ENCODE assay signal across 9 cellular contexts in the genomic region with DNA sequence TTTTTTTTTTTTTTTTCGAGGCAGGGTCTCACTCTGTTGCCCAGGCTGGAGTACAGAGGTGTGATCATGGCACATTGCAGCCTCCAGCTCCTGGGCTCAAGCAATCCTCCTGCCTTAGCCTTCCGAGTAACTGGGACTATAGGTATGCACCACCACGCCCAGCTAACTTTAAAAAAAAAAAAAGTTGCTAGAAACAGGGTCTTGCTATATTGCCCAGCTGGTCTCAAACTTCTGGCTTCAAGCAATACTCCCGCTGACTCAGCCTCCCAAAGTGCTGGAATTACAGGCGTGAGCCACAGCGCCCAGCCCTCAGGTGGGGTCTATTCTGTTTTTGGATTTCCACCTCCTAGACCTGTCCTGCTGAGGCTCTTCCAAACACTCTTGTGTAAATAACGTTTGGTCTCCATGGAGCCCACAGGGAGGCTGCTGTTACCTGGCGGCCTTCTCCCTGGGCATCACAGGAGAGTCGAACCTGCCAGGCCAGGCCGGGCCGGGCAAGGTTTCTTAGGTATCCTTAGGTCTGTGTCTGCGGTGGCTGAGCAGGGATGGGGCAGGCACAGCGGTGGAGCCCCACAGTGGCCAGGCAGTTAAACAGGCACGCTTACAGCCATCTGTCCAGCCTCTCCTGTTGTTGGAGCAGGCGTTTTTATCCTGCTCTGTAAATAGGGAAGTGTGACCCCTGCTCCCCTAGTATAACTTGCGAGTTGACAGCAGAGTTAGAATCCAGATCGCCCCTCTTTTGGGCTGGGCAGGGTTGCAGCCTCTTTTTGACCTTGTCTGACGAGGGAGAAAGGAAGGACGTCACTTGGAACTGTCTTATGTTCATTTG. TPM values are rescaled to one million over a fixed set of nuclear protein-coding genes. Genes with fewer than 3 reads are reported as not detected.
A peak's percentile ranks its signal among the peaks of the same experiment; 100 is the strongest.
DNase-seq lines count a peak whose midpoint lies in the region; ATAC-seq, FAIRE-seq and TF ChIP-seq lines count a peak whose summit lies in the region.
"Had no signal": no experiment of that assay in that cellular context is flagged by ENCODE, and none has a peak within 500 bp of the region (broad histone marks: within the 10 kb centered on the region; RNA-seq: fewer than 3 reads in every experiment).

No MANE protein-coding gene starts in this region.

- no peak for TF ChIP-seq POLR2A in HepG2 (IDR thresholded peaks at IDR 0.05; ENCODE audit: insufficient read depth in 1 of 2, low read depth in 2 of 2, low read length in 2 of 2)

- no peak overlapping the region for H3K4me2 ChIP-seq in Loucy (ENCODE audit: low read depth, low read length, poor library complexity, severe bottlenecking)
- H3K4me2 ChIP-seq in HepG2 (ENCODE audit: low read depth, low read length), result no peak overlapping the region
- H3K4me2 ChIP-seq: KMS-11 had no signal

- TF ChIP-seq EP300 in HepG2 (IDR thresholded peaks at IDR 0.05; ENCODE audit: low read depth in 2 of 2, low read length in 2 of 2) (no peak), HepG2 (CRISPR knock-in tag; IDR thresholded peaks at IDR 0.05; ENCODE audit: borderline replicate concordance) (no peak)

- H3K27me3 Mint-ChIP-seq in activated CD4-positive, alpha-beta memory T cell treated with anti-CD3 and anti-CD28 coated beads for 36 hours, result no peaks in the 10 kb centered on the region

- H3K36me3 ChIP-seq in Loucy (ENCODE audit: insufficient read depth, low read length) (peaks cover 7% of the 10 kb centered on the region; the same call in 1 of the 2 replicates), HepG2 (replicated peaks in 1 of 2; ENCODE audit: control insufficient read depth in 1 of 2, insufficient read depth in 2 of 2, low read length in 2 of 2) (peaks cover 4 to 15% of the 10 kb centered on the region in 2 experiments; a peak in 3 of 5 replicates), thymus (ENCODE audit: control insufficient read depth, insufficient read depth) (no peaks in the 10 kb centered on the region)

- H3K4me3 Mint-ChIP-seq in activated CD4-positive, alpha-beta memory T cell treated with anti-CD3 and anti-CD28 coated beads for 36 hours, result no peak overlapping the region

- CTCF ChIA-PET in HepG2 (lab: Yijun Ruan, JAX; ENCODE audit: low intra/inter-chr PET ratio, low total read pairs), result no interaction called here
- CTCF ChIA-PET in activated CD4-positive, alpha-beta memory T cell treated with anti-CD3 and anti-CD28 coated beads for 36 hours (lab: Charles Lee), result no interaction called here

- TF ChIP-seq RAD21 in HepG2 (CRISPR knock-in tag; IDR thresholded peaks at IDR 0.05), result no peak

- peaks cover 16% of the 10 kb centered on the region for H3K4me1 Mint-ChIP-seq in activated CD4-positive, alpha-beta memory T cell treated with anti-CD3 and anti-CD28 coated beads for 36 hours (ENCODE audit: low read depth)

- peak; percentile 18; the same call in 1 of the 2 replicates for TF ChIP-seq CTCF in Loucy (conservative IDR thresholded peaks at IDR 0.05; ENCODE audit: low read length)
- TF ChIP-seq CTCF in choroid plexus epithelial cell (conservative IDR thresholded peaks at IDR 0.05; ENCODE audit: low read depth, low read length), result peak; percentile 45
- TF ChIP-seq CTCF in HepG2 (CRISPR knock-in tag; IDR thresholded peaks at IDR 0.05), result peak; percentile 46

- H3K27ac Mint-ChIP-seq in activated CD4-positive, alpha-beta memory T cell treated with anti-CD3 and anti-CD28 coated beads for 36 hours, result no peak overlapping the region

- H3K9me3 Mint-ChIP-seq in activated CD4-positive, alpha-beta memory T cell treated with anti-CD3 and anti-CD28 coated beads for 36 hours, result no peaks in the 10 kb centered on the region

- H2AFZ ChIP-seq in Loucy (ENCODE audit: low read length) (no peak overlapping the region), HepG2 (ENCODE audit: low read length) (no peak overlapping the region)

- H3K4me1 ChIP-seq in Loucy (ENCODE audit: insufficient read depth, low read length, poor library complexity, severe bottlenecking) (no peaks in the 10 kb centered on the region), HepG2 (ENCODE audit: insufficient read depth, low read length) (no peaks in the 10 kb centered on the region), thymus (ENCODE audit: control insufficient read depth, insufficient read depth, low read length) (no peaks in the 10 kb centered on the region)

- peaks cover 42% of the 10 kb centered on the region; the same call in 1 of the 2 replicates for H3K79me2 ChIP-seq in Loucy (ENCODE audit: insufficient read depth, low read length)
- peaks cover 3% of the 10 kb centered on the region for H3K79me2 ChIP-seq in HepG2 (ENCODE audit: insufficient read depth, low read length)

- H4K20me1 ChIP-seq in Loucy (ENCODE audit: insufficient read depth, low read length, poor library complexity, severe bottlenecking) (no peaks in the 10 kb centered on the region), HepG2 (ENCODE audit: insufficient read depth, low read length) (no peaks in the 10 kb centered on the region)

- in situ Hi-C loops in HepG2 (cut with HindIII; ENCODE audit: extremely low pct_ligation_motif_present, low pct_unique_long_range_greater_than_20kb), result no loop called here

- peaks cover 7% of the 10 kb centered on the region for H3K36me3 Mint-ChIP-seq in activated CD4-positive, alpha-beta memory T cell treated with anti-CD3 and anti-CD28 coated beads for 36 hours

- POLR2A ChIA-PET in HepG2 (lab: Yijun Ruan, JAX), result no interaction called here
- POLR2A ChIA-PET in activated CD4-positive, alpha-beta memory T cell treated with anti-CD3 and anti-CD28 coated beads for 36 hours (lab: Charles Lee), result no interaction called here

- no peak overlapping the region for H3K9ac ChIP-seq in Loucy (ENCODE audit: low read depth, low read length, poor library complexity, severe bottlenecking)
- H3K9ac ChIP-seq in HepG2 (ENCODE audit: insufficient read depth, low read depth, low read length), result no peak overlapping the region
- H3K9ac ChIP-seq: KMS-11 had no signal

- WGBS in HepG2 (ENCODE audit: low lambda C conversion rate), result 87% methylated on average over 18 of the region's 19 CpGs
- WGBS in thymus, result 96% methylated on average over 19 of the region's 19 CpGs

- H3K4me3 ChIP-seq in Loucy (ENCODE audit: low read length, poor library complexity, severe bottlenecking) (no peak overlapping the region), choroid plexus epithelial cell (ENCODE audit: low read depth, low read length) (no peak overlapping the region), HepG2 (replicated peaks in 1 of 3; ENCODE audit: insufficient read depth in 1 of 3, low read depth in 2 of 3, low read length in 3 of 3) (no peak overlapping the region), thymus (ENCODE audit: low read length) (no peak overlapping the region)

- H3K27ac ChIP-seq in HepG2 (ENCODE audit: extremely low read length, insufficient read depth, low read length) (no peak overlapping the region), thymus (ENCODE audit: low read depth) (peak overlapping the region; percentile 26)
- H3K27ac ChIP-seq: KMS-11 had no signal

- H3K27me3 ChIP-seq in Loucy (ENCODE audit: insufficient read depth, low read length, poor library complexity, severe bottlenecking), result no peaks in the 10 kb centered on the region
- H3K27me3 ChIP-seq in HepG2 (ENCODE audit: control insufficient read depth in 1 of 2, insufficient read depth in 2 of 2, low read length in 2 of 2), result no peaks in the 10 kb centered on the region
- H3K27me3 ChIP-seq in thymus (ENCODE audit: control insufficient read depth, insufficient read depth), result no peaks in the 10 kb centered on the region

- FAIRE-seq in HepG2 (lab: Jason Lieb, UNC), result no peak

- H3K9me2 ChIP-seq in Loucy (replicated peaks; ENCODE audit: low read depth, low read length), result no peaks in the 10 kb centered on the region

- no peaks in the 10 kb centered on the region for H3F3A ChIP-seq in Loucy (ENCODE audit: low read depth)

- H3K9me3 ChIP-seq in Loucy (ENCODE audit: insufficient read depth, low read depth, low read length) (no peaks in the 10 kb centered on the region), HepG2 (ENCODE audit: low read length) (no peaks in the 10 kb centered on the region), thymus (ENCODE audit: control insufficient read depth) (no peaks in the 10 kb centered on the region)

- intact Hi-C loops in HepG2 (cut with micrococcal nuclease; ENCODE audit: unreplicated experiment), result no loop called here
- intact Hi-C loops in activated CD4-positive, alpha-beta memory T cell treated with anti-CD3 and anti-CD28 coated beads for 36 hours (cut with micrococcal nuclease), result no loop called here

- no TSS peak for BruUV-seq in HepG2 (replicated peaks; lab: Mats Ljungman, UMichigan)

- peak; percentile 84 for ATAC-seq in HepG2
- ATAC-seq in HG03378 (IDR thresholded peaks at IDR 0.05; ENCODE audit: unreplicated experiment), result no peak

- DNase-seq in choroid plexus epithelial cell (ENCODE audit: low read depth) (no peak), HepG2 (ENCODE audit: low spot score) (no peak), foreskin melanocyte (no peak), NCI-H1694 treated with DMSO at 0.1 percent for 48 hours (lab: John Stamatoyannopoulos, UW) (no peak)
- DNase-seq in activated CD4-positive, alpha-beta memory T cell treated with anti-CD3 and anti-CD28 coated beads for 36 hours, result no peak

RNA-seq across cellular contexts. Expression of a gene that starts 18.8 kb away (rescaled TPM):
- total RNA-seq in HepG2 (2016; rRNA removed; fragmentation: Illumina TruSeq; extraction: Trizol), result 16.0 and 16.5 TPM in 2 replicates
- 8.1 TPM in 2 replicates for total RNA-seq in HepG2 (2016; cell fraction: cytosol; rRNA removed; fragmentation: Illumina TruSeq; extraction: Trizol; ENCODE audit: low read depth)
- total RNA-seq in HepG2 (2016; cell fraction: insoluble cytoplasmic fraction; rRNA removed; fragmentation: Illumina TruSeq; extraction: Trizol), result 13.6 and 18.8 TPM in 2 replicates
- 24.3 and 24.5 TPM in 2 replicates for total RNA-seq in HepG2 (2016; cell fraction: membrane; rRNA removed; fragmentation: Illumina TruSeq; extraction: Trizol)
- total RNA-seq in HepG2 (2016; cell fraction: nucleus; rRNA removed; fragmentation: Illumina TruSeq; extraction: Trizol), result 11.3 and 15.4 TPM in 2 replicates
- polyA plus RNA-seq in HepG2 (2011; rRNA removed) (27.3 and 34.0 TPM in 2 replicates), thymus (32.5 TPM)
- 18.9 and 29.3 TPM in 2 replicates for polyA plus RNA-seq in HepG2 (2011; cell fraction: cytosol; rRNA removed)
- 58.0 and 66.7 TPM in 2 replicates for polyA plus RNA-seq in HepG2 (2011; cell fraction: nucleus; rRNA removed)
- 15.7 and 19.3 TPM in 2 replicates for polyA plus RNA-seq in HepG2 (2012)
- 8.8 and 9.4 TPM in 2 replicates for polyA plus RNA-seq in HepG2 (2016; cell fraction: cytosol; fragmentation: Illumina TruSeq; extraction: Trizol; ENCODE audit: low read depth)
- polyA plus RNA-seq in HepG2 (2016; cell fraction: insoluble cytoplasmic fraction; fragmentation: Illumina TruSeq; extraction: Trizol; ENCODE audit: low read depth), result 16.1 and 23.7 TPM in 2 replicates
- polyA plus RNA-seq in HepG2 (2016; cell fraction: membrane; fragmentation: Illumina TruSeq; extraction: Trizol; ENCODE audit: low read depth), result 20.7 and 24.2 TPM in 2 replicates
- polyA plus RNA-seq in HepG2 (2016; cell fraction: nucleus; fragmentation: Illumina TruSeq; extraction: Trizol; ENCODE audit: insufficient read depth, low read depth), result 32.6 and 36.7 TPM in 2 replicates
- 51.5 and 64.7 TPM in 2 replicates for polyA minus RNA-seq in HepG2 (2011; rRNA and poly(A)+ RNA removed; ENCODE audit: low replicate concordance)
- polyA minus RNA-seq in HepG2 (2011; cell fraction: cytosol; rRNA and poly(A)+ RNA removed), result 18.3 and 18.9 TPM in 2 replicates
- polyA minus RNA-seq in HepG2 (2011; cell fraction: nucleus; rRNA and poly(A)+ RNA removed), result 8.8 and 9.9 TPM in 2 replicates
- total RNA-seq in activated CD4-positive, alpha-beta memory T cell treated with anti-CD3 and anti-CD28 coated beads for 36 hours, result 10 to 100 TPM; 46.5 to 48.1 TPM

RNA-seq across cellular contexts. Expression of a gene that starts 33.1 kb away (rescaled TPM):
- 0.13 TPM in 1 of 2 replicates, not detected in the other for total RNA-seq in HepG2 (2016; rRNA removed; fragmentation: Illumina TruSeq; extraction: Trizol)
- not detected in 2 replicates for total RNA-seq in HepG2 (2016; cell fraction: cytosol; rRNA removed; fragmentation: Illumina TruSeq; extraction: Trizol; ENCODE audit: low read depth)
- 0.13 and 0.15 TPM in 2 replicates for total RNA-seq in HepG2 (2016; cell fraction: insoluble cytoplasmic fraction; rRNA removed; fragmentation: Illumina TruSeq; extraction: Trizol)
- total RNA-seq in HepG2 (2016; cell fraction: membrane; rRNA removed; fragmentation: Illumina TruSeq; extraction: Trizol), result 0.09 TPM in 1 of 2 replicates, not detected in the other
- total RNA-seq in HepG2 (2016; cell fraction: nucleus; rRNA removed; fragmentation: Illumina TruSeq; extraction: Trizol), result 0.41 TPM in 1 of 2 replicates, not detected in the other
- polyA plus RNA-seq in HepG2 (2011; rRNA removed) (0.18 TPM in 2 replicates), thymus (2.4 TPM)
- polyA plus RNA-seq in HepG2 (2011; cell fraction: cytosol; rRNA removed), result 0.12 and 0.16 TPM in 2 replicates
- polyA plus RNA-seq in HepG2 (2011; cell fraction: nucleus; rRNA removed), result 0.33 and 0.35 TPM in 2 replicates
- polyA plus RNA-seq in HepG2 (2012), result 0.07 TPM in 1 of 2 replicates, not detected in the other
- not detected in 2 replicates for polyA plus RNA-seq in HepG2 (2016; cell fraction: cytosol; fragmentation: Illumina TruSeq; extraction: Trizol; ENCODE audit: low read depth)
- polyA plus RNA-seq in HepG2 (2016; cell fraction: insoluble cytoplasmic fraction; fragmentation: Illumina TruSeq; extraction: Trizol; ENCODE audit: low read depth), result 0.10 TPM in 1 of 2 replicates, not detected in the other
- polyA plus RNA-seq in HepG2 (2016; cell fraction: membrane; fragmentation: Illumina TruSeq; extraction: Trizol; ENCODE audit: low read depth), result 0.08 TPM in 1 of 2 replicates, not detected in the other
- polyA plus RNA-seq in HepG2 (2016; cell fraction: nucleus; fragmentation: Illumina TruSeq; extraction: Trizol; ENCODE audit: insufficient read depth, low read depth), result 0.15 and 0.21 TPM in 2 replicates
- polyA minus RNA-seq in HepG2 (2011; rRNA and poly(A)+ RNA removed; ENCODE audit: low replicate concordance), result 0.04 and 0.42 TPM in 2 replicates
- polyA minus RNA-seq in HepG2 (2011; cell fraction: cytosol; rRNA and poly(A)+ RNA removed), result not detected in 2 replicates
- 0.12 TPM in 1 of 2 replicates, not detected in the other for polyA minus RNA-seq in HepG2 (2011; cell fraction: nucleus; rRNA and poly(A)+ RNA removed)
- total RNA-seq in activated CD4-positive, alpha-beta memory T cell treated with anti-CD3 and anti-CD28 coated beads for 36 hours, result 1 to 10 TPM in 1 of 2 experiments, under 1 TPM in 1; 0.92 to 1.5 TPM

RNA-seq across cellular contexts. Expression of a gene that starts 39.4 kb away (rescaled TPM):
- total RNA-seq in HepG2 (2016; rRNA removed; fragmentation: Illumina TruSeq; extraction: Trizol), result 0.29 and 0.97 TPM in 2 replicates
- 0.71 and 0.79 TPM in 2 replicates for total RNA-seq in HepG2 (2016; cell fraction: cytosol; rRNA removed; fragmentation: Illumina TruSeq; extraction: Trizol; ENCODE audit: low read depth)
- 0.43 and 0.58 TPM in 2 replicates for total RNA-seq in HepG2 (2016; cell fraction: insoluble cytoplasmic fraction; rRNA removed; fragmentation: Illumina TruSeq; extraction: Trizol)
- total RNA-seq in HepG2 (2016; cell fraction: membrane; rRNA removed; fragmentation: Illumina TruSeq; extraction: Trizol), result 0.43 and 0.45 TPM in 2 replicates
- total RNA-seq in HepG2 (2016; cell fraction: nucleus; rRNA removed; fragmentation: Illumina TruSeq; extraction: Trizol), result 0.41 and 0.75 TPM in 2 replicates
- polyA plus RNA-seq in HepG2 (2011; rRNA removed), result 0.24 and 0.40 TPM in 2 replicates
- polyA plus RNA-seq in HepG2 (2011; cell fraction: cytosol; rRNA removed), result 0.28 and 0.51 TPM in 2 replicates
- polyA plus RNA-seq in HepG2 (2011; cell fraction: nucleus; rRNA removed), result 0.58 and 0.85 TPM in 2 replicates
- 0.32 and 0.44 TPM in 2 replicates for polyA plus RNA-seq in HepG2 (2012)
- polyA plus RNA-seq in HepG2 (2016; cell fraction: cytosol; fragmentation: Illumina TruSeq; extraction: Trizol; ENCODE audit: low read depth), result 0.60 and 0.79 TPM in 2 replicates
- polyA plus RNA-seq in HepG2 (2016; cell fraction: insoluble cytoplasmic fraction; fragmentation: Illumina TruSeq; extraction: Trizol; ENCODE audit: low read depth), result 0.37 and 0.50 TPM in 2 replicates
- polyA plus RNA-seq in HepG2 (2016; cell fraction: membrane; fragmentation: Illumina TruSeq; extraction: Trizol; ENCODE audit: low read depth), result 0.64 and 0.87 TPM in 2 replicates
- polyA plus RNA-seq in HepG2 (2016; cell fraction: nucleus; fragmentation: Illumina TruSeq; extraction: Trizol; ENCODE audit: insufficient read depth, low read depth), result 1.1 and 1.5 TPM in 2 replicates
- polyA minus RNA-seq in HepG2 (2011; rRNA and poly(A)+ RNA removed; ENCODE audit: low replicate concordance), result 0.92 TPM in 1 of 2 replicates, not detected in the other
- polyA minus RNA-seq in HepG2 (2011; cell fraction: cytosol; rRNA and poly(A)+ RNA removed), result 0.44 and 0.59 TPM in 2 replicates
- 0.62 TPM in 1 of 2 replicates, not detected in the other for polyA minus RNA-seq in HepG2 (2011; cell fraction: nucleus; rRNA and poly(A)+ RNA removed)
- polyA plus RNA-seq in thymus, result not detected
- not detected for total RNA-seq in activated CD4-positive, alpha-beta memory T cell treated with anti-CD3 and anti-CD28 coated beads for 36 hours

RNA-seq across cellular contexts. Expression of a gene that starts 55.7 kb away (rescaled TPM):
- total RNA-seq in HepG2 (2016; rRNA removed; fragmentation: Illumina TruSeq; extraction: Trizol), result 9.2 and 10.6 TPM in 2 replicates
- total RNA-seq in HepG2 (2016; cell fraction: cytosol; rRNA removed; fragmentation: Illumina TruSeq; extraction: Trizol; ENCODE audit: low read depth), result 2.3 and 2.6 TPM in 2 replicates
- 9.3 and 10.5 TPM in 2 replicates for total RNA-seq in HepG2 (2016; cell fraction: insoluble cytoplasmic fraction; rRNA removed; fragmentation: Illumina TruSeq; extraction: Trizol)
- total RNA-seq in HepG2 (2016; cell fraction: membrane; rRNA removed; fragmentation: Illumina TruSeq; extraction: Trizol), result 7.4 and 8.7 TPM in 2 replicates
- total RNA-seq in HepG2 (2016; cell fraction: nucleus; rRNA removed; fragmentation: Illumina TruSeq; extraction: Trizol), result 4.4 and 5.9 TPM in 2 replicates
- 23.0 and 24.6 TPM in 2 replicates for polyA plus RNA-seq in HepG2 (2011; rRNA removed)
- 15.7 and 22.9 TPM in 2 replicates for polyA plus RNA-seq in HepG2 (2011; cell fraction: cytosol; rRNA removed)
- polyA plus RNA-seq in HepG2 (2011; cell fraction: nucleus; rRNA removed), result 22.7 and 27.5 TPM in 2 replicates
- 2.8 and 7.8 TPM in 2 replicates for polyA plus RNA-seq in HepG2 (2012)
- 2.9 and 3.0 TPM in 2 replicates for polyA plus RNA-seq in HepG2 (2016; cell fraction: cytosol; fragmentation: Illumina TruSeq; extraction: Trizol; ENCODE audit: low read depth)
- polyA plus RNA-seq in HepG2 (2016; cell fraction: insoluble cytoplasmic fraction; fragmentation: Illumina TruSeq; extraction: Trizol; ENCODE audit: low read depth), result 10.8 and 11.3 TPM in 2 replicates
- polyA plus RNA-seq in HepG2 (2016; cell fraction: membrane; fragmentation: Illumina TruSeq; extraction: Trizol; ENCODE audit: low read depth), result 6.2 and 6.7 TPM in 2 replicates
- polyA plus RNA-seq in HepG2 (2016; cell fraction: nucleus; fragmentation: Illumina TruSeq; extraction: Trizol; ENCODE audit: insufficient read depth, low read depth), result 17.7 and 20.4 TPM in 2 replicates
- polyA minus RNA-seq in HepG2 (2011; rRNA and poly(A)+ RNA removed; ENCODE audit: low replicate concordance), result 2.2 and 24.8 TPM in 2 replicates
- polyA minus RNA-seq in HepG2 (2011; cell fraction: cytosol; rRNA and poly(A)+ RNA removed), result 12.1 and 12.4 TPM in 2 replicates
- 8.8 and 10.0 TPM in 2 replicates for polyA minus RNA-seq in HepG2 (2011; cell fraction: nucleus; rRNA and poly(A)+ RNA removed)
- 10.3 TPM for polyA plus RNA-seq in thymus
- total RNA-seq in activated CD4-positive, alpha-beta memory T cell treated with anti-CD3 and anti-CD28 coated beads for 36 hours, result under 1 TPM in 1 of 2 experiments, not detected in 1; 0.05 TPM
